8 cellular contexts compared by ENCODE assay signal in the genomic region with DNA sequence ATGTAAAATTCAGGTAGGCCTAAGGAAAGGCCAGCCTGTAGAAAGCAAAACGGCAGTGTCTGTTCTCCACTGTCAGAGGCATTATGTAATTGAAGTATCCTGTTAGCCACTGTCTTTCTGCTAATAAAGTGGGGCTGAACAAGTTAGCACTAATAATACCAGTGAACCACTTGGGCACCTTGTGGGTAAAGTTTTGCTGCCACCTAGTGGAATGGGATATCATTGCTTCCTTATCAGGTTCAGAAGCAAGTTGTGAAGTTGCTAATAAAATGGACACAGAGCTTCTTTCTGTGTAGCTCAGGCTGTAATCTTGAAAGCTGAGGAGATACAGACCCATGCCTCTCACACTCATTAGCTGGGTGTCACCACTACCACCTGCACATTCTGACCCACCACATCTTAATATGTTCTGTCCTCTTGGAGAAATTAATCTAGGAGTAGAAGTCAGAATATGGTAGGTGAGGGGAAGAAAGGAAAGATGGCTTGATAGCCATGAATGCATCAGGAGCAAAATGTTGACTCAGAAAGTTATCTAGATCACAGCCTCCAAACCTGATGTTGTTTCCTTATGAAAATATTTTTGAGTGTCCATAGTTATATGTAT.
DNase-seq lines count a peak whose midpoint lies in the region; ATAC-seq and TF ChIP-seq lines count a peak whose summit lies in the region.

No MANE protein-coding gene starts in this region.

- no peak overlapping the region for H3K4me3 Mint-ChIP-seq in CD8-positive, alpha-beta memory T cell
- no peak overlapping the region for H3K4me3 Mint-ChIP-seq in activated T-helper 2 cell treated with anti-CD3 and anti-CD28 coated beads, Interferon-gamma antibody, Interleukin-2, Interleukin-4, amounts not matched to agents 10 μg/mL and 5 μg/mL and 100 μg/mL, durations not matched to agents 14 hours and 24 hours and 36 hours (ENCODE audit: low read depth)

- no peaks in the 10 kb centered on the region for H3K36me3 Mint-ChIP-seq in CD8-positive, alpha-beta memory T cell
- H3K36me3 Mint-ChIP-seq in activated T-helper 2 cell treated with anti-CD3 and anti-CD28 coated beads, Interferon-gamma antibody, Interleukin-2, Interleukin-4, amounts not matched to agents 10 μg/mL and 5 μg/mL and 100 μg/mL, durations not matched to agents 14 hours and 24 hours and 36 hours (ENCODE audit: low read depth) = no peaks in the 10 kb centered on the region

- peaks cover 6% of the 10 kb centered on the region for H3K27me3 ChIP-seq in CD8-positive, alpha-beta memory T cell (ENCODE audit: insufficient read depth, low read length, poor library complexity, severe bottlenecking)
- H3K27me3 ChIP-seq in prostate gland (replicated peaks; ENCODE audit: insufficient read depth) = no peaks in the 10 kb centered on the region

- H3K4me1 ChIP-seq in CD8-positive, alpha-beta memory T cell (ENCODE audit: insufficient read depth, low read length) = no peaks in the 10 kb centered on the region
- no peaks in the 10 kb centered on the region for H3K4me1 ChIP-seq in prostate gland (replicated peaks)

- peak; percentile 17 to 59 (median 48) for DNase-seq in CD8-positive, alpha-beta memory T cell
- DNase-seq in HuH-7 (ENCODE audit: low spot score) (peak; percentile 67), NOMO-1 treated with DMSO at 0.1 percent for 48 hours (lab: John Stamatoyannopoulos, UW; ENCODE audit: unreplicated experiment) (peak; percentile 72), head of caudate nucleus (peak in 28 of 42 donors; percentile 20 to 87 (median 65)), prostate gland (ENCODE audit: low spot score) (peak; percentile 73)
- DNase-seq in activated T-helper 2 cell treated with anti-CD3 and anti-CD28 coated beads, Interferon-gamma antibody, Interleukin-2, Interleukin-4, amounts not matched to agents 10 μg/mL and 5 μg/mL and 100 μg/mL, durations not matched to agents 14 hours and 24 hours and 36 hours (ENCODE audit: low spot score) = peak; percentile 26

- peaks cover 18 to 37% of the 10 kb centered on the region in 2 donors for H3K27me3 Mint-ChIP-seq in CD8-positive, alpha-beta memory T cell
- peaks cover 44% of the 10 kb centered on the region for H3K27me3 Mint-ChIP-seq in activated T-helper 2 cell treated with anti-CD3 and anti-CD28 coated beads, Interferon-gamma antibody, Interleukin-2, Interleukin-4, amounts not matched to agents 10 μg/mL and 5 μg/mL and 100 μg/mL, durations not matched to agents 14 hours and 24 hours and 36 hours (ENCODE audit: low read depth)

- H3K27ac ChIP-seq in CD8-positive, alpha-beta memory T cell (ENCODE audit: low read depth, low read length) = no peak overlapping the region
- H3K27ac ChIP-seq in prostate gland = no peak overlapping the region

- no peaks in the 10 kb centered on the region for H3K36me3 ChIP-seq in CD8-positive, alpha-beta memory T cell (ENCODE audit: insufficient read depth, low read length)
- no peaks in the 10 kb centered on the region for H3K36me3 ChIP-seq in prostate gland

- no peak for TF ChIP-seq POLR2A in prostate gland (IDR thresholded peaks at IDR 0.05)

- H3K9me3 Mint-ChIP-seq in CD8-positive, alpha-beta memory T cell = no peaks in the 10 kb centered on the region
- no peaks in the 10 kb centered on the region for H3K9me3 Mint-ChIP-seq in activated T-helper 2 cell treated with anti-CD3 and anti-CD28 coated beads, Interferon-gamma antibody, Interleukin-2, Interleukin-4, amounts not matched to agents 10 μg/mL and 5 μg/mL and 100 μg/mL, durations not matched to agents 14 hours and 24 hours and 36 hours

- peak; percentile 69 for ATAC-seq in GM18870 (IDR thresholded peaks at IDR 0.05; ENCODE audit: unreplicated experiment)
- ATAC-seq in HG02840 (IDR thresholded peaks at IDR 0.05; ENCODE audit: low FRiP score, unreplicated experiment) = no peak

- POLR2A ChIA-PET in CD8-positive, alpha-beta memory T cell (lab: Charles Lee) = no interaction called here

- CTCF ChIA-PET in CD8-positive, alpha-beta memory T cell (lab: Charles Lee) = interaction anchor here (0.6 to 1.6 kb wide), 7 partner anchors 8 to 343 kb away, joined by 3 to 7 read pairs (median 4); no protein-coding TSS in a partner anchor

- WGBS in prostate gland = 6% methylated on average over 1 of the region's 1 CpG

- intact Hi-C loops in activated T-helper 2 cell treated with anti-CD3 and anti-CD28 coated beads, Interferon-gamma antibody, Interleukin-2, Interleukin-4, amounts not matched to agents 10 μg/mL and 5 μg/mL and 100 μg/mL, durations not matched to agents 14 hours and 24 hours and 36 hours (cut with micrococcal nuclease) = loop anchor here (1.0 kb wide), 1 partner anchor 59 kb away; no protein-coding TSS in a partner anchor
- intact Hi-C loops in head of caudate nucleus (cut with DNase I) (loop anchor here (10.0 kb wide), 2 partner anchors 61 to 271 kb away; no protein-coding TSS in a partner anchor), prostate gland (cut with DNase I) (loop anchor here (10.0 kb wide), 2 partner anchors 61 to 261 kb away; no protein-coding TSS in a partner anchor)

- no peaks in the 10 kb centered on the region for H3K9me3 ChIP-seq in CD8-positive, alpha-beta memory T cell (ENCODE audit: low read length)
- no peaks in the 10 kb centered on the region for H3K9me3 ChIP-seq in prostate gland

- no peak overlapping the region for H3K27ac Mint-ChIP-seq in CD8-positive, alpha-beta memory T cell
- H3K27ac Mint-ChIP-seq in activated T-helper 2 cell treated with anti-CD3 and anti-CD28 coated beads, Interferon-gamma antibody, Interleukin-2, Interleukin-4, amounts not matched to agents 10 μg/mL and 5 μg/mL and 100 μg/mL, durations not matched to agents 14 hours and 24 hours and 36 hours = no peak overlapping the region

- peaks cover 4 to 7% (median 7%) of the 10 kb centered on the region in 3 donors for H3K4me1 Mint-ChIP-seq in CD8-positive, alpha-beta memory T cell
- H3K4me1 Mint-ChIP-seq in activated T-helper 2 cell treated with anti-CD3 and anti-CD28 coated beads, Interferon-gamma antibody, Interleukin-2, Interleukin-4, amounts not matched to agents 10 μg/mL and 5 μg/mL and 100 μg/mL, durations not matched to agents 14 hours and 24 hours and 36 hours (ENCODE audit: low read depth) = peaks cover 3% of the 10 kb centered on the region

- TF ChIP-seq CTCF in prostate gland (IDR thresholded peaks at IDR 0.05) = peak; percentile 69 to 75 (median 70)

- no peak overlapping the region for H3K4me3 ChIP-seq in CD8-positive, alpha-beta memory T cell (ENCODE audit: low read length)
- no peak overlapping the region for H3K4me3 ChIP-seq in prostate gland
